8 cellular contexts compared by ENCODE assay signal in the genomic region with DNA sequence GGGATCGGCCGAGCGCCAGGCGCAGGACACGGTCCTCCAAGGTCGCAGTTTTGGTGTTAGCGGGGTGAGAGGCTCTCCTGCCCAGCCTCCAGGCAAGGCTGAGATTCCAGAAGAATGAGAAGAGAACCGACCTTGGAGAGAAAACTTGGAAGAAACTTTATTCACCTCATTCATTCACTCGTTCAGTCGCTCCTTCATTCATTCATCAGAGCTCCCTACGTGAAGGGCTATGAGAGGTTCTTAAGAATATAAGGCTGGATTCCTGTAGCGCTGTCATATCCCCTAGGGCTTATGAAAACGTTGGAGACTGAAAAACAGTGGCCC. TPM values are rescaled to one million over a fixed set of nuclear protein-coding genes. Genes with fewer than 3 reads are reported as not detected.
A peak's percentile ranks its signal among the peaks of the same experiment; 100 is the strongest.
DNase-seq lines count a peak whose midpoint lies in the region; ATAC-seq and TF ChIP-seq lines count a peak whose summit lies in the region.

No MANE protein-coding gene starts in this region.

- peak overlapping the region; percentile 87 for H3K4me2 ChIP-seq in MM.1S (ENCODE audit: low read depth, low read length)
- H3K4me2 ChIP-seq in neural progenitor cell = peak overlapping the region; percentile 81

- no peak overlapping the region for H3K27ac Mint-ChIP-seq in CD4-positive, alpha-beta T cell
- no peak overlapping the region for H3K27ac Mint-ChIP-seq in neural progenitor cell

- H3K4me1 ChIP-seq in MM.1S (ENCODE audit: low read length) (peaks cover 5% of the 10 kb centered on the region), ectodermal cell (ENCODE audit: control insufficient read depth, insufficient read depth, low read length) (peaks cover 23% of the 10 kb centered on the region), neural progenitor cell (peaks cover 28% of the 10 kb centered on the region)

- H3K4me1 Mint-ChIP-seq in CD4-positive, alpha-beta T cell (ENCODE audit: low read depth) = peaks cover 23% of the 10 kb centered on the region
- H3K4me1 Mint-ChIP-seq in neural progenitor cell = peaks cover 28% of the 10 kb centered on the region

- intact Hi-C loops in CD4-positive, alpha-beta T cell (cut with DNase I, micrococcal nuclease) = loop anchor here in 1 of 2 experiments (5.0 kb wide), 1 partner anchor 111 kb away; the partner anchor contains the start of gene CCDC42

- ATAC-seq in CD4-positive, alpha-beta T cell (ENCODE audit: poor library complexity) = no peak
- ATAC-seq in GM21423 (IDR thresholded peaks at IDR 0.05; ENCODE audit: unreplicated experiment) (no peak), HG03159 (IDR thresholded peaks at IDR 0.05; ENCODE audit: unreplicated experiment) (no peak), GM19023 (IDR thresholded peaks at IDR 0.05; ENCODE audit: unreplicated experiment) (no peak)

- H3K9ac ChIP-seq in MM.1S (ENCODE audit: low read length) (peak overlapping the region; percentile 82), neural progenitor cell (no peak overlapping the region)

- H3K4me3 Mint-ChIP-seq in CD4-positive, alpha-beta T cell = peak overlapping the region; percentile 91
- H3K4me3 Mint-ChIP-seq in neural progenitor cell = peak overlapping the region; percentile 91

- CTCF ChIA-PET in CD4-positive, alpha-beta T cell (lab: Charles Lee) = interaction anchor here (1.1 kb wide), 1 partner anchor 366 kb away, joined by 4 read pairs; no protein-coding TSS in a partner anchor

- H3K9me2 ChIP-seq in MM.1S (replicated peaks; ENCODE audit: insufficient read depth, low read length) = no peaks in the 10 kb centered on the region

- no peaks in the 10 kb centered on the region for H3K9me3 ChIP-seq in CD4-positive, alpha-beta T cell (ENCODE audit: control insufficient read depth, low read length)
- no peaks in the 10 kb centered on the region for H3K9me3 ChIP-seq in MM.1S (replicated peaks; ENCODE audit: insufficient read depth, low read length)
- H3K9me3 ChIP-seq in ectodermal cell (ENCODE audit: control insufficient read depth, low read length) = no peaks in the 10 kb centered on the region
- H3K9me3 ChIP-seq in neural progenitor cell (ENCODE audit: low read depth) = no peaks in the 10 kb centered on the region

- no peaks in the 10 kb centered on the region for H3K9me3 Mint-ChIP-seq in CD4-positive, alpha-beta T cell
- H3K9me3 Mint-ChIP-seq in neural progenitor cell = no peaks in the 10 kb centered on the region

- peaks cover 36% of the 10 kb centered on the region for H3K79me2 ChIP-seq in MM.1S (ENCODE audit: low read length)
- peaks cover 40% of the 10 kb centered on the region for H3K79me2 ChIP-seq in neural progenitor cell (ENCODE audit: low read depth)

- H3F3A ChIP-seq in MM.1S (ENCODE audit: insufficient read depth, low read length) (peaks cover 10% of the 10 kb centered on the region; the same call in 1 of the 2 replicates), neural progenitor cell (ENCODE audit: low read depth) (peaks cover 15% of the 10 kb centered on the region)

- H4K20me1 ChIP-seq in MM.1S (ENCODE audit: insufficient read depth, low read length) = no peaks in the 10 kb centered on the region
- H4K20me1 ChIP-seq in neural progenitor cell (ENCODE audit: low read depth) = peaks cover 26% of the 10 kb centered on the region

- peaks cover 31% of the 10 kb centered on the region for H3K27me3 ChIP-seq in CD4-positive, alpha-beta T cell (ENCODE audit: control insufficient read depth, insufficient read depth, low read length)
- H3K27me3 ChIP-seq in MM.1S (replicated peaks; ENCODE audit: insufficient read depth, low read length) = no peaks in the 10 kb centered on the region
- H3K27me3 ChIP-seq in ectodermal cell (ENCODE audit: control insufficient read depth, insufficient read depth, low read length, poor library complexity, severe bottlenecking) = no peaks in the 10 kb centered on the region
- H3K27me3 ChIP-seq in neural progenitor cell = no peaks in the 10 kb centered on the region

- DNase-seq in CD4-positive, alpha-beta T cell = no peak
- no peak for DNase-seq in MM.1S
- DNase-seq in neural progenitor cell (ENCODE audit: low spot score) = no peak
- no peak for DNase-seq in anterior cingulate cortex (lab: John Stamatoyannopoulos, UW)

- POLR2A ChIA-PET in CD4-positive, alpha-beta T cell (lab: Charles Lee) = interaction anchor here (1.0 kb wide), 1 partner anchor 196 kb away, joined by 3 read pairs; the partner anchor contains the start of gene NDEL1

- H3K36me3 ChIP-seq in MM.1S (replicated peaks; ENCODE audit: insufficient read depth, low read length) = no peaks in the 10 kb centered on the region
- no peaks in the 10 kb centered on the region for H3K36me3 ChIP-seq in ectodermal cell (ENCODE audit: control insufficient read depth, insufficient read depth, low read length)
- H3K36me3 ChIP-seq in neural progenitor cell = no peaks in the 10 kb centered on the region

- TF ChIP-seq CTCF in CD4-positive, alpha-beta T cell (IDR thresholded peaks at IDR 0.05) = peak; percentile 2
- no peak; the same call in 1 of the 2 replicates for TF ChIP-seq CTCF in MM.1S (IDR thresholded peaks at IDR 0.05; ENCODE audit: low read length)
- TF ChIP-seq CTCF in neural progenitor cell (IDR thresholded peaks at IDR 0.05) = no peak

- WGBS in ectodermal cell, 2 experiments = 0 to 2% methylated on average over 11 to 13 of the region's 13 CpGs

- H2AFZ ChIP-seq in MM.1S (ENCODE audit: low read length) = peak overlapping the region; percentile 94
- H2AFZ ChIP-seq in neural progenitor cell (replicated peaks) = peak overlapping the region; percentile 66

- peak overlapping the region; percentile 96 for H3K4me3 ChIP-seq in MM.1S (ENCODE audit: low read length)
- H3K4me3 ChIP-seq in ectodermal cell (ENCODE audit: insufficient read depth, low read depth, low read length) = peak overlapping the region; percentile 92
- peak overlapping the region; percentile 58 for H3K4me3 ChIP-seq in neural progenitor cell

- no peak overlapping the region for H3K27ac ChIP-seq in CD4-positive, alpha-beta T cell (ENCODE audit: low read depth, low read length)
- H3K27ac ChIP-seq in MM.1S (ENCODE audit: low read length) (peak overlapping the region; percentile 78; the same call in 1 of the 2 replicates), ectodermal cell (ENCODE audit: insufficient read depth, low read depth, low read length, poor library complexity, severe bottlenecking) (peak overlapping the region; percentile 92), neural progenitor cell (no peak overlapping the region)

- peaks cover 7% of the 10 kb centered on the region for H3K36me3 Mint-ChIP-seq in CD4-positive, alpha-beta T cell (ENCODE audit: low read depth)
- no peaks in the 10 kb centered on the region for H3K36me3 Mint-ChIP-seq in neural progenitor cell

- peaks cover 49% of the 10 kb centered on the region for H3K27me3 Mint-ChIP-seq in CD4-positive, alpha-beta T cell
- H3K27me3 Mint-ChIP-seq in neural progenitor cell (ENCODE audit: insufficient read depth, low read depth) = peaks cover 3% of the 10 kb centered on the region

RNA-seq across cellular contexts. Expression of gene MYH10, which starts 1.0 kb away (rescaled TPM):
- total RNA-seq in CD4-positive, alpha-beta T cell = 1 to 10 TPM; 1.5 to 1.9 TPM
- polyA plus RNA-seq in ectodermal cell (2013, experiment 1 of 4) = 253 TPM
- polyA plus RNA-seq in ectodermal cell (2013, experiment 2 of 4) = 281 TPM
- 189 TPM for polyA plus RNA-seq in ectodermal cell (2013, experiment 3 of 4)
- polyA plus RNA-seq in ectodermal cell (2013, experiment 4 of 4) = 200 TPM
- 160 and 213 TPM in 2 replicates for total RNA-seq in neural progenitor cell (ENCODE audit: low replicate concordance)

Comparison
In these comparisons a context has a peak if more than half of its experiments do, and no peak if none do; other contexts are left out.
1. H3K27ac ChIP-seq: peak in MM.1S (single experiment) and ectodermal cell (single experiment); none in CD4-positive, alpha-beta T cell (single experiment) and neural progenitor cell (single experiment).
2. RNA of gene MYH10, which starts 1.0 kb away (total RNA-seq): 160 to 213 TPM in neural progenitor cell; 1.5 to 1.9 TPM in CD4-positive, alpha-beta T cell; every median in the first group is over 10 times any median in the second.
3. Peak in every context shown above with its lines, with median percentiles within 50 percentile points of each other: H3K4me3 ChIP-seq.